Comparison of ENCODE assay signal across 1 cellular context in genomic region chr1:154779563-154780189, GRCh38.
TF ChIP-seq lines count a peak whose summit lies in the region.

No MANE protein-coding gene starts in this region.

TF ChIP-seq in H1, 55 proteins besides CTCF, POLR2A, EP300 and RAD21 (continued from another document):
- no peak for TF ChIP-seq CHD7 (IDR thresholded peaks at IDR 0.05; ENCODE audit: insufficient replicate concordance, low read length)
- no peak for TF ChIP-seq E2F6 (IDR thresholded peaks at IDR 0.05)
- no peak for TF ChIP-seq MAX (IDR thresholded peaks at IDR 0.05)
- no peak for TF ChIP-seq TCF12 (IDR thresholded peaks at IDR 0.05; ENCODE audit: low read depth, low read length)
- TF ChIP-seq HDAC6 (IDR thresholded peaks at IDR 0.05; ENCODE audit: low read depth, low read length) = no peak
- no peak for TF ChIP-seq SAP30 (IDR thresholded peaks at IDR 0.05; ENCODE audit: insufficient read depth, insufficient replicate concordance, low read length)
- no peak for TF ChIP-seq BACH1 (IDR thresholded peaks at IDR 0.05; ENCODE audit: low read length)
- TF ChIP-seq MAFK (IDR thresholded peaks at IDR 0.05; ENCODE audit: low read depth, low read length) = no peak
- TF ChIP-seq CHD1 (IDR thresholded peaks at IDR 0.05; ENCODE audit: low read depth, low read length) = no peak
- TF ChIP-seq JUN (IDR thresholded peaks at IDR 0.05; ENCODE audit: low read depth, low read length) = no peak
TF ChIP-seq in H1: peak in this region for 0.
